24 cellular contexts compared by ENCODE assay signal in genomic region chr2:30823452-30823851, GRCh38. TPM values are rescaled to one million over a fixed set of nuclear protein-coding genes. Genes with fewer than 3 reads are reported as not detected.
DNase-seq lines count a peak whose midpoint lies in the region; ATAC-seq and TF ChIP-seq lines count a peak whose summit lies in the region.
"Had no signal": no experiment of that assay in that cellular context is flagged by ENCODE, and none has a peak within 500 bp of the region (broad histone marks: within the 10 kb centered on the region; RNA-seq: fewer than 3 reads in every experiment).

No MANE protein-coding gene starts in this region.

- H3K36me3 Mint-ChIP-seq in nephron progenitor cell (ENCODE audit: low read depth): no peaks in the 10 kb centered on the region
- H3K36me3 Mint-ChIP-seq: CD14-positive monocyte, naive B cell, T-cell had no signal

- H3K9me3 ChIP-seq in cardiac muscle cell (ENCODE audit: low read depth) (no peaks in the 10 kb centered on the region), left ventricle myocardium inferior (replicated peaks) (peaks cover 9% of the 10 kb centered on the region), aorta (ENCODE audit: control insufficient read depth, low read length) (no peaks in the 10 kb centered on the region)
- H3K9me3 ChIP-seq: adrenal gland, psoas muscle had no signal

- no peak overlapping the region for H3K4me3 Mint-ChIP-seq in nephron progenitor cell
- H3K4me3 Mint-ChIP-seq: CD14-positive monocyte; effector memory CD8-positive, alpha-beta T cell; naive B cell; T-cell had no signal

- peak in 1 of 2 donors; percentile 30 for DNase-seq in cardiac muscle cell (ENCODE audit: low read depth in 1 of 2, low spot score in 1 of 2)
- DNase-seq in left ventricle myocardium inferior: no peak
- peak in 5 of 61 donors; percentile 13 to 34 (median 24) for DNase-seq in caudate nucleus (lab: John Stamatoyannopoulos, UW)
- DNase-seq in nephron progenitor cell: no peak
- no peak for DNase-seq in aorta
- no peak for DNase-seq in DMS79 treated with DMSO at 0.1 percent for 48 hours (lab: John Stamatoyannopoulos, UW)
- DNase-seq: activated CD4-positive, alpha-beta T cell treated with anti-CD3 and anti-CD28 coated beads, Interleukin-2, amount 50 U/mL, for 1 hour; activated CD8-positive, alpha-beta memory T cell treated with anti-CD3 and anti-CD28 coated beads, Interleukin-2, amount 50 U/mL, for 48 hours; activated gamma-delta T cell; adrenal gland; cerebellar nuclear complex; effector memory CD8-positive, alpha-beta T cell; GF-D8; naive B cell; NCI-H1436; NCI-H446; psoas muscle; spleen; T-cell had no signal

- peak overlapping the region; percentile 50 for H3K27ac ChIP-seq in cardiac muscle cell
- no peak overlapping the region for H3K27ac ChIP-seq in left ventricle myocardium inferior (replicated peaks)
- H3K27ac ChIP-seq in caudate nucleus (ENCODE audit: low read depth, low read length): peak overlapping the region; percentile 81
- no peak overlapping the region for H3K27ac ChIP-seq in aorta (ENCODE audit: low read depth in 1 of 2, low read length in 2 of 2)
- H3K27ac ChIP-seq: adrenal gland, psoas muscle, spleen had no signal

- H3K4me1 Mint-ChIP-seq in nephron progenitor cell: peaks cover 11% of the 10 kb centered on the region
- H3K4me1 Mint-ChIP-seq: CD14-positive monocyte, T-cell had no signal

- TF ChIP-seq CTCF in cardiac muscle cell (IDR thresholded peaks at IDR 0.05; ENCODE audit: low read depth, low read length) (no peak), left ventricle myocardium inferior (IDR thresholded peaks at IDR 0.05; ENCODE audit: borderline replicate concordance) (no peak), nephron progenitor cell (IDR thresholded peaks at IDR 0.05) (no peak)

- H3K27me3 Mint-ChIP-seq in nephron progenitor cell (ENCODE audit: low read depth, poor library complexity): peaks cover 5% of the 10 kb centered on the region

- peaks cover 17% of the 10 kb centered on the region for H3K9me3 Mint-ChIP-seq in nephron progenitor cell
- H3K9me3 Mint-ChIP-seq: T-cell had no signal

- ATAC-seq in aorta (ENCODE audit: low FRiP score) (peak; percentile 29), GM19397 (IDR thresholded peaks at IDR 0.05; ENCODE audit: unreplicated experiment) (no peak), GM21786 (IDR thresholded peaks at IDR 0.05; ENCODE audit: unreplicated experiment) (no peak)
- ATAC-seq: effector memory CD8-positive, alpha-beta T cell; psoas muscle; T-cell had no signal

- H3K4me1 ChIP-seq in cardiac muscle cell (ENCODE audit: low read depth): peaks cover 5% of the 10 kb centered on the region
- H3K4me1 ChIP-seq in left ventricle myocardium inferior: no peaks in the 10 kb centered on the region
- no peaks in the 10 kb centered on the region for H3K4me1 ChIP-seq in aorta (ENCODE audit: control insufficient read depth in 1 of 2, insufficient read depth in 2 of 2, low read length in 2 of 2)
- H3K4me1 ChIP-seq: adrenal gland, psoas muscle, spleen had no signal

- intact Hi-C loops in left ventricle myocardium inferior (cut with micrococcal nuclease): no loop called here
- intact Hi-C loops in aorta (cut with DNase I): no loop called here

- no peaks in the 10 kb centered on the region for H3K36me3 ChIP-seq in cardiac muscle cell
- no peaks in the 10 kb centered on the region for H3K36me3 ChIP-seq in left ventricle myocardium inferior
- no peaks in the 10 kb centered on the region for H3K36me3 ChIP-seq in aorta (ENCODE audit: control insufficient read depth in 1 of 2, insufficient read depth in 2 of 2, low read length in 1 of 2)
- H3K36me3 ChIP-seq: adrenal gland, spleen had no signal

- peak overlapping the region; percentile 76 for H3K27ac Mint-ChIP-seq in nephron progenitor cell
- H3K27ac Mint-ChIP-seq: CD14-positive monocyte; effector memory CD8-positive, alpha-beta T cell; T-cell had no signal

- H3K4me3 ChIP-seq in cardiac muscle cell: no peak overlapping the region
- H3K4me3 ChIP-seq in left ventricle myocardium inferior: no peak overlapping the region
- H3K4me3 ChIP-seq in aorta (ENCODE audit: low read length in 2 of 2): no peak overlapping the region
- H3K4me3 ChIP-seq: adrenal gland, lung, psoas muscle, spleen had no signal

- WGBS in aorta, 2 donors: 81 to 83% methylated on average over 9 of the region's 9 CpGs

- no peaks in the 10 kb centered on the region for H3K27me3 ChIP-seq in cardiac muscle cell
- H3K27me3 ChIP-seq in left ventricle myocardium inferior (ENCODE audit: low read depth): peaks cover 9% of the 10 kb centered on the region
- no peaks in the 10 kb centered on the region for H3K27me3 ChIP-seq in aorta (ENCODE audit: control insufficient read depth in 1 of 2, insufficient read depth in 2 of 2, low read length in 1 of 2)
- H3K27me3 ChIP-seq: adrenal gland, spleen had no signal

RNA-seq across cellular contexts. Expression of gene CAPN13, which starts 16.2 kb away (rescaled TPM):
- total RNA-seq in cardiac muscle cell: not detected in 2 replicates
- polyA plus RNA-seq in cardiac muscle cell: 0.17 TPM in 1 of 2 replicates, not detected in the other
- not detected for total RNA-seq in left ventricle myocardium inferior
- not detected for total RNA-seq in aorta
- polyA plus RNA-seq in aorta: 1 to 10 TPM in 1 of 2 donors, not detected in 1; 3.3 TPM
- total RNA-seq: A673, psoas muscle had no signal
- polyA plus RNA-seq: CD14-positive monocyte had no signal

Comparison
In these comparisons a context has a peak if more than half of its experiments do, and no peak if none do; other contexts are left out.
1. H3K27ac ChIP-seq: peak in cardiac muscle cell (single experiment) and caudate nucleus (single experiment); none in left ventricle myocardium inferior (single experiment) and aorta (0 of 2).